ENCODE assay signal across 21 cellular contexts in genomic region chr6:14822012-14822553, GRCh38.
"Had no signal": no experiment of that assay in that cellular context is flagged by ENCODE, and none has a peak within 500 bp of the region (broad histone marks: within the 10 kb centered on the region; RNA-seq: fewer than 3 reads in every experiment).

No MANE protein-coding gene starts in this region.

- FAIRE-seq: astrocyte, RCC 7860 had no signal

- ATAC-seq: activated T-cell treated with anti-CD3 and anti-CD28 coated beads, Interleukin-2, amount 50 U/mL, for 4 hours; PC-3; WTC11 had no signal

- H3K9me3 Mint-ChIP-seq: activated CD4-positive, alpha-beta memory T cell treated with anti-CD3 and anti-CD28 coated beads for 36 hours; activated T-cell treated with anti-CD3 and anti-CD28 coated beads, Interleukin-2, amount 50 U/mL, for 4 hours; central memory CD8-positive, alpha-beta T cell; T-helper 1 cell treated with Interleukin-12 subunit alpha and Interleukin-12 subunit beta and Interleukin-4 antibody, amounts not matched to agents 30 μg/mL and 1 μg/mL, for 36 hours had no signal

- H3K4me3 Mint-ChIP-seq: activated CD4-positive, alpha-beta memory T cell treated with anti-CD3 and anti-CD28 coated beads for 36 hours; activated CD4-positive, alpha-beta T cell treated with anti-CD3 and anti-CD28 coated beads, Interleukin-2, amount 10 ng/mL, durations not matched to agents 7 days and 5 days; activated T-cell treated with anti-CD3 and anti-CD28 coated beads, Interleukin-2, amount 50 U/mL, for 4 hours; brain; central memory CD8-positive, alpha-beta T cell; T-helper 1 cell treated with Interleukin-12 subunit alpha and Interleukin-12 subunit beta and Interleukin-4 antibody, amounts not matched to agents 30 μg/mL and 1 μg/mL, for 36 hours; WTC11 had no signal

- H3K4me3 ChIP-seq: SJSA1 had no signal

- DNase-seq: activated CD4-positive, alpha-beta memory T cell treated with anti-CD3 and anti-CD28 coated beads for 36 hours; activated CD4-positive, alpha-beta T cell treated with anti-CD3 and anti-CD28 coated beads, Interleukin-2, amount 10 ng/mL, durations not matched to agents 7 days and 5 days; activated CD4-positive, CD25-positive, alpha-beta regulatory T cell treated with anti-CD3 and anti-CD28 coated beads, Interleukin-2, amount 50 U/mL, for 72 hours; activated CD8-positive, alpha-beta memory T cell treated with anti-CD3 and anti-CD28 coated beads for 24 hours; activated gamma-delta T cell treated with Interleukin-2 at 50 U/mL for 16 hours; activated naive CD4-positive, alpha-beta T cell treated with anti-CD3 and anti-CD28 coated beads, Interleukin-2, amount 50 U/mL, for 16 hours; activated T-cell treated with anti-CD3 and anti-CD28 coated beads, Interleukin-2, amount 50 U/mL, for 4 hours; MM.1S; NCI-H1436 treated with DMSO at 0.1 percent for 48 hours; NCI-H187; NCI-H2081 treated with DMSO at 0.1 percent for 48 hours; NCI-H524; PC-3; SHP77 had no signal

- H3K27me3 ChIP-seq: SJSA1 had no signal

- H3K27ac ChIP-seq: SJSA1 had no signal

- H3K36me3 ChIP-seq: SJSA1 had no signal

- H3K4me1 Mint-ChIP-seq: central memory CD8-positive, alpha-beta T cell had no signal

- H3K27me3 Mint-ChIP-seq: activated CD4-positive, alpha-beta T cell treated with anti-CD3 and anti-CD28 coated beads, Interleukin-2, amount 10 ng/mL, durations not matched to agents 7 days and 5 days had no signal

- H3K4me1 ChIP-seq: SJSA1 had no signal

- H3K27ac Mint-ChIP-seq: activated CD4-positive, alpha-beta T cell treated with anti-CD3 and anti-CD28 coated beads, Interleukin-2, amount 10 ng/mL, durations not matched to agents 7 days and 5 days; T-helper 1 cell treated with Interleukin-12 subunit alpha and Interleukin-12 subunit beta and Interleukin-4 antibody, amounts not matched to agents 30 μg/mL and 1 μg/mL, for 36 hours had no signal

- H3K36me3 Mint-ChIP-seq: brain had no signal
